Comparison of ENCODE assay signal across 8 cellular contexts in the genomic region with DNA sequence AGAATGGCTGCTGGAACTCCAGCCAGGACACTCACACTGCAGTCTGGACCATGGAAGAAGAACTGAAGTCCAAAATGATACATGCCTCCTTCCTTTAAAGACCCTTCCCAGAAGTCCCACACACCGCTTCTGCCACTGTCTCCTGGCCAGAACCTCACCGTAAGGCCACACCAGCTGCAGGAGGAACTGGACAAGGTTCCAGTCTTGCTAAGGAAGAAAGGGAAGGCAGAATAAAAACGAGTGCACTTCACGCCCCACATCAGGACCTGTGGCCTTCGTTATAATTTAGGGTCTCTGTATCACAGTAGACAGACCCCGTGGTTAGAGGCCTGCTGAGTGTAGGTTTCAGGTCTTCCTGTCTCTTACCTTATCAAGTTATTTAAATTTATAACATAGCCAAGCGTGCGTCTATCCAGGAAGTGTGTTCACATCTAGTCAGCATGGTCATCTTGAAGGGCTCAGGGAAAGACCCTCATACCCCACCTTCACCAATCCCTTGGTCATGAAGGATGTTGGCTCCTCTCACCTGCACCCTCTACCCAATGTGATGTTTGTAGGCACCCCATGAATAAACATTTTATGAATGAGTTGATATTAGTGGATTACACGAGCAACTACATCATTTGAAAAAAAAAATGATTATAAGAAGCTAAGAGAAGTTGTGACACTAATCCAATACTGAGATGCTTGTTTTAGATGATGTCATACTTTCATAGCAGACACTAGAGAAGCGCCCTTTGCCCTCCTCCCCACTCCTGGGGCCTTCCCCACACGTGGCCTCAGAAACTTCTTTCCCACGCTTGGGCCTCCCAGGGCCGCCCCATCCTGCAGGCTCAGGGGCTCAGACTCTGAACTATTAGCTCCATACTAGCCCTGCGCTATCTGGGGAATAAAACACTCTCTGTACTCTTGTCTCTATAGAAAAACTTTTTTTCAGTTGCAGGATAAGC.
DNase-seq lines count a peak whose midpoint lies in the region; ATAC-seq, FAIRE-seq and TF ChIP-seq lines count a peak whose summit lies in the region.

No MANE protein-coding gene starts in this region.

- H3K9me3 ChIP-seq in Peyer's patch (no peaks in the 10 kb centered on the region), aorta (ENCODE audit: control insufficient read depth, low read length) (no peaks in the 10 kb centered on the region)

- peak; percentile 84 for FAIRE-seq in GM12892 (lab: Jason Lieb, UNC)

- peaks cover 0 to 13% (median 8%) of the 10 kb centered on the region in 4 donors for H3K4me1 ChIP-seq in Peyer's patch
- no peaks in the 10 kb centered on the region for H3K4me1 ChIP-seq in aorta (ENCODE audit: control insufficient read depth in 1 of 2, insufficient read depth in 2 of 2, low read length in 2 of 2)

- H3K27me3 ChIP-seq in layer of hippocampus (ENCODE audit: control insufficient read depth, insufficient read depth, low read length) (no peaks in the 10 kb centered on the region), Peyer's patch (no peaks in the 10 kb centered on the region), aorta (ENCODE audit: control insufficient read depth in 1 of 2, insufficient read depth in 2 of 2, low read length in 1 of 2) (no peaks in the 10 kb centered on the region)

- peak overlapping the region; percentile 95 for H3K27ac ChIP-seq in layer of hippocampus (ENCODE audit: low read depth, low read length)
- H3K27ac ChIP-seq in Peyer's patch: peak overlapping the region in 1 of 4 donors; percentile 84
- H3K27ac ChIP-seq in aorta (ENCODE audit: low read depth in 1 of 2, low read length in 2 of 2): no peak overlapping the region

- no peaks in the 10 kb centered on the region for H3K36me3 ChIP-seq in Peyer's patch
- no peaks in the 10 kb centered on the region for H3K36me3 ChIP-seq in aorta (ENCODE audit: control insufficient read depth in 1 of 2, insufficient read depth in 2 of 2, low read length in 1 of 2)

- 86 to 87% methylated on average over 14 of the region's 14 CpGs for WGBS in aorta, 2 donors

- intact Hi-C loops in aorta (cut with DNase I): loop anchor here (5.0 to 10.0 kb wide), 4 partner anchors 34 to 236 kb away; partner anchors contain the start of genes FAM210A (in 1 of the 2) and RNMT (in 1 of the 2)

- TF ChIP-seq POLR2A in GM12892 (IDR thresholded peaks at IDR 0.05; ENCODE audit: low read depth, low read length) (no peak), Peyer's patch (IDR thresholded peaks at IDR 0.05) (no peak)

- TF ChIP-seq CTCF in Peyer's patch (IDR thresholded peaks at IDR 0.05): no peak

- ATAC-seq in GM21447 (IDR thresholded peaks at IDR 0.05; ENCODE audit: unreplicated experiment) (peak; percentile 48), HG03571 (IDR thresholded peaks at IDR 0.05; ENCODE audit: unreplicated experiment) (peak; percentile 49), aorta (ENCODE audit: low FRiP score) (no peak)

- DNase-seq in GM12892 (ENCODE audit: insufficient read length) (peak; percentile 43), Peyer's patch (no peak), aorta (no peak), NCI-H226 (no peak), mucosa of gallbladder (ENCODE audit: low spot score) (no peak)

- H3K4me3 ChIP-seq in Peyer's patch (no peak overlapping the region), aorta (ENCODE audit: low read length in 2 of 2) (no peak overlapping the region)
